Comparison of ENCODE assay signal across 8 cellular contexts in the genomic region with DNA sequence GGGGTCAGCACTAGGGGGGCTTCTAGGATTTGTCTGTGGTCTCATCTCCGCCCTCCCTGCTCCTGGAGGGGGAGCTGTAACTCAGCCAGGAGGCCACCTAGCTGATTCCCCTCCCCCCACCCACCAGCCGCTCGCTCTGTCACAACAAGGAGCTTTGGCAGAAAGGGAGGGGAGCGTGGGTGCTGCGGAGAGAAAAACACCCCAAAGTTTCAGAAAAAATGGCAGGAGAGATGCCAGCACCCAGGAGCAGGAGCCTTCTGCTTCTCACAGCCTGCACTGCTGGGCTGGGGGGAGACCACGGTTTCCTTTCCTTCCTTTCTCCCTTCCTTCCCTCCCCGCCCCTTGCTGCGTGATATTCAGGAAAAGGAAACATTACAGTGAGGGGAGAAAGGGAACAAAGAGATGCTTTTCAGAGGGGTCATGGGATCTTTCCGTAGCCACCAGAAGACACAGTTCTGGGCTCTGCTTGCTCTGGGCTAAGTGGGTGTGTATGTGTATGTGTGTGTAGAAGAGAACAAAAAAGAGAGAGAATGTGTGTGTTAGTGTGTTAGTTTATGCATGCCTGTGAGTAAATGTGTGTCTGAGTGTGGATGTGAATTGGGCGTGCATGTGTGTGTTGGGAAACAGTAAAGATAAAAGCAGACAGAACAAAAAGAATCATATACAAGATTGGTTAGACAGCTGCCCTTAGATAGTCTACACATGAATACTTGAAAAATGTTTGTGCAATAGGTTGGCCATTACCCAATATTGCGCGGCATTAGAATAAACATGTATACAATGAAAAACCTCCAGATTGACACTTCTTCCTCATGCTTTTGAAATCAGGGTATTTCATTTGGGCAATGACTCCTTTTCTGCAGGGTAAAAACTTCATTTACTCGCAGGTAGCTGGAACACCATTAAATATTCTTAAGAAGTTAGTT. TPM values are rescaled to one million over a fixed set of nuclear protein-coding genes. Genes with fewer than 3 reads are reported as not detected.
DNase-seq lines count a peak whose midpoint lies in the region; ATAC-seq and TF ChIP-seq lines count a peak whose summit lies in the region.

No MANE protein-coding gene starts in this region.

- TF ChIP-seq CTCF in CD8-positive, alpha-beta T cell (IDR thresholded peaks at IDR 0.05) = no peak
- no peak for TF ChIP-seq CTCF in neural crest cell (conservative IDR thresholded peaks at IDR 0.05)
- no peak for TF ChIP-seq CTCF in GM13976 (IDR thresholded peaks at IDR 0.05; ENCODE audit: borderline replicate concordance, control extremely low read depth, extremely low read depth, insufficient read depth, missing control alignments)

- H3K9me3 ChIP-seq in CD8-positive, alpha-beta T cell (ENCODE audit: low read length) = no peaks in the 10 kb centered on the region
- no peaks in the 10 kb centered on the region for H3K9me3 ChIP-seq in NT2/D1 (ENCODE audit: insufficient read depth, low read length)

- no peak overlapping the region for H3K4me3 Mint-ChIP-seq in CD8-positive, alpha-beta T cell
- H3K4me3 Mint-ChIP-seq in neural crest cell = peak overlapping the region; percentile 63

- peak; percentile 11 for ATAC-seq in CD8-positive, alpha-beta T cell
- peak; percentile 32 for ATAC-seq in esophagus mucosa

- no peak for DNase-seq in CD8-positive, alpha-beta T cell
- DNase-seq in NT2/D1 (ENCODE audit: low read depth, low spot score) = no peak
- peak; percentile 41 for DNase-seq in neural crest cell (ENCODE audit: low read depth, low spot score)
- DNase-seq in DMS79 treated with DMSO at 0.1 percent for 48 hours (lab: John Stamatoyannopoulos, UW) = no peak
- no peak for DNase-seq in GM13976 (ENCODE audit: low spot score)
- no peak for DNase-seq in NAMALWA (ENCODE audit: low spot score)
- DNase-seq in cortex of kidney (lab: John Stamatoyannopoulos, UW) = no peak

- H3K36me3 ChIP-seq in CD8-positive, alpha-beta T cell (ENCODE audit: insufficient read depth, low read length) = no peaks in the 10 kb centered on the region
- H3K36me3 ChIP-seq in NT2/D1 (ENCODE audit: insufficient read depth, insufficient read length, low read length) = no peaks in the 10 kb centered on the region

- CTCF ChIA-PET in CD8-positive, alpha-beta T cell (lab: Charles Lee) = interaction anchor here (1.0 kb wide), 1 partner anchor 36 kb away, joined by 3 read pairs; no protein-coding TSS in a partner anchor

- no peaks in the 10 kb centered on the region for H3K9me3 Mint-ChIP-seq in CD8-positive, alpha-beta T cell
- no peaks in the 10 kb centered on the region for H3K9me3 Mint-ChIP-seq in neural crest cell

- POLR2A ChIA-PET in CD8-positive, alpha-beta T cell (lab: Charles Lee) = interaction anchor here (0.6 kb wide), 1 partner anchor 953 kb away, joined by 3 read pairs; no protein-coding TSS in a partner anchor

- peak overlapping the region; percentile 66 for H3K9ac ChIP-seq in NT2/D1 (ENCODE audit: insufficient read length, low read depth)

- H3K27ac Mint-ChIP-seq in CD8-positive, alpha-beta T cell = no peak overlapping the region
- peak overlapping the region; percentile 94 for H3K27ac Mint-ChIP-seq in neural crest cell (ENCODE audit: unreplicated experiment)

- peaks cover 11% of the 10 kb centered on the region for H3K4me1 Mint-ChIP-seq in CD8-positive, alpha-beta T cell (ENCODE audit: low read depth)
- H3K4me1 Mint-ChIP-seq in neural crest cell = peaks cover 39% of the 10 kb centered on the region

- no peak overlapping the region for H3K4me3 ChIP-seq in CD8-positive, alpha-beta T cell (ENCODE audit: low read depth, low read length)
- H3K4me3 ChIP-seq in NT2/D1 (ENCODE audit: insufficient read length, low read depth) = peak overlapping the region; percentile 31

- peaks cover 55% of the 10 kb centered on the region for H3K27me3 Mint-ChIP-seq in CD8-positive, alpha-beta T cell (ENCODE audit: low read depth)
- H3K27me3 Mint-ChIP-seq in neural crest cell (ENCODE audit: low read depth) = no peaks in the 10 kb centered on the region

- in situ Hi-C loops in GM13976 (cut with MboI; ENCODE audit: low sequenced_read_pairs, unreplicated experiment) = no loop called here

- peaks cover 4% of the 10 kb centered on the region for H3K27me3 ChIP-seq in CD8-positive, alpha-beta T cell (ENCODE audit: insufficient read depth, low read length)
- no peaks in the 10 kb centered on the region for H3K27me3 ChIP-seq in NT2/D1 (ENCODE audit: insufficient read depth, insufficient read length)

- H3K36me3 Mint-ChIP-seq in CD8-positive, alpha-beta T cell = no peaks in the 10 kb centered on the region
- no peaks in the 10 kb centered on the region for H3K36me3 Mint-ChIP-seq in neural crest cell (ENCODE audit: low read depth)

- no peak overlapping the region for H3K27ac ChIP-seq in CD8-positive, alpha-beta T cell (ENCODE audit: low read depth, low read length)

- peaks cover 13% of the 10 kb centered on the region for H3K4me1 ChIP-seq in CD8-positive, alpha-beta T cell (ENCODE audit: insufficient read depth, low read length)
- H3K4me1 ChIP-seq in NT2/D1 (ENCODE audit: insufficient read depth, insufficient read length) = peaks cover 4% of the 10 kb centered on the region

- intact Hi-C loops in CD8-positive, alpha-beta T cell (cut with DNase I, micrococcal nuclease) = no loop called here

RNA-seq across cellular contexts. Expression of a gene that starts 36.4 kb away (rescaled TPM):
- 100 to 1,000 TPM; 464 to 500 TPM for total RNA-seq in CD8-positive, alpha-beta T cell
- 176 TPM for total RNA-seq in esophagus mucosa
- 247 and 250 TPM in 2 replicates for total RNA-seq in neural crest cell
